Comparison of ENCODE assay signal across 27 cellular contexts in genomic region chr3:98886525-98886924, GRCh38. TPM values are rescaled to one million over a fixed set of nuclear protein-coding genes. Genes with fewer than 3 reads are reported as not detected.
DNase-seq lines count a peak whose midpoint lies in the region; ATAC-seq, FAIRE-seq and TF ChIP-seq lines count a peak whose summit lies in the region.
"Had no signal": no experiment of that assay in that cellular context is flagged by ENCODE, and none has a peak within 500 bp of the region (broad histone marks: within the 10 kb centered on the region; RNA-seq: fewer than 3 reads in every experiment).

No MANE protein-coding gene starts in this region.

- H2AFZ ChIP-seq in GM23248 (no peak overlapping the region), endothelial cell of umbilical vein (ENCODE audit: low read depth, low read length) (no peak overlapping the region), neural progenitor cell (replicated peaks) (no peak overlapping the region)

- peak; percentile 28 for DNase-seq in GM23248
- peak; percentile 39 for DNase-seq in RPMI7951 (ENCODE audit: low read depth)
- DNase-seq in endothelial cell of umbilical vein (ENCODE audit: low read depth, low spot score): peak; percentile 37
- no peak for DNase-seq in neural progenitor cell (ENCODE audit: low spot score)
- DNase-seq in HEK293T (ENCODE audit: extremely low spot score): no peak
- no peak for DNase-seq in stimulated activated CD4-positive, alpha-beta T cell treated with anti-CD3 and anti-CD28 coated beads, Interleukin-4, amount 100 ng/mL, for 24 hours
- no peak for DNase-seq in NCI-H345 (lab: John Stamatoyannopoulos, UW)
- DNase-seq: activated CD8-positive, alpha-beta memory T cell treated with anti-CD3 and anti-CD28 coated beads for 24 hours; activated naive CD4-positive, alpha-beta T cell treated with anti-CD3 and anti-CD28 coated beads, Interleukin-2, amount 50 U/mL, for 16 hours; activated T-cell treated with anti-CD3 and anti-CD28 coated beads, Interleukin-2, amount 50 U/mL, for 4 hours; CD4-positive, CD25-positive, alpha-beta regulatory T cell; GDM1; hypothalamus; NCI-H187 treated with DMSO at 0.1 percent for 48 hours; NCI-H2227 treated with DMSO at 0.1 percent for 48 hours; pancreas; RPMI8226; stimulated activated CD4-positive, alpha-beta T cell treated with anti-CD3 and anti-CD28 coated beads, Interleukin-2, amount 100 ng/mL, for 24 hours; stimulated activated naive CD4-positive, alpha-beta T cell; T1000; tibial artery had no signal

- H3K27me3 ChIP-seq in GM23248 (replicated peaks; ENCODE audit: insufficient read depth) (no peaks in the 10 kb centered on the region), endothelial cell of umbilical vein (ENCODE audit: control insufficient read depth in 2 of 2, insufficient read depth in 2 of 2, low read length in 2 of 2) (no peaks in the 10 kb centered on the region), neural progenitor cell (no peaks in the 10 kb centered on the region)
- H3K27me3 ChIP-seq: pancreas, tibial artery had no signal

- no peak overlapping the region for H3K4me3 ChIP-seq in GM23248
- H3K4me3 ChIP-seq in endothelial cell of umbilical vein (replicated peaks in 1 of 3; ENCODE audit: insufficient read depth in 1 of 3, low read depth in 1 of 3, low read length in 3 of 3): no peak overlapping the region
- H3K4me3 ChIP-seq in neural progenitor cell: no peak overlapping the region
- H3K4me3 ChIP-seq: lung, pancreas, tibial artery had no signal

- H3K79me2 ChIP-seq in GM23248 (ENCODE audit: insufficient read depth): peaks cover 100% of the 10 kb centered on the region
- H3K79me2 ChIP-seq in endothelial cell of umbilical vein (ENCODE audit: control insufficient read depth, insufficient read depth, low read length): peaks cover 94% of the 10 kb centered on the region
- peaks cover 100% of the 10 kb centered on the region for H3K79me2 ChIP-seq in neural progenitor cell (ENCODE audit: low read depth)

- H3K4me1 ChIP-seq in GM23248 (ENCODE audit: insufficient read depth): peaks cover 82% of the 10 kb centered on the region
- H3K4me1 ChIP-seq in endothelial cell of umbilical vein (ENCODE audit: control insufficient read depth, extremely low read depth, insufficient read depth, low read length): peaks cover 57% of the 10 kb centered on the region
- H3K4me1 ChIP-seq in neural progenitor cell: peaks cover 11% of the 10 kb centered on the region

- H3K9ac ChIP-seq in GM23248 (no peak overlapping the region), endothelial cell of umbilical vein (replicated peaks; ENCODE audit: extremely low read depth, insufficient read depth, low read length) (no peak overlapping the region), neural progenitor cell (no peak overlapping the region)
- H3K9ac ChIP-seq: KMS-11 had no signal

- CTCF ChIA-PET in endothelial cell of umbilical vein (lab: Charles Lee): interaction anchor here (0.9 to 2.4 kb wide), 3 partner anchors 15 to 107 kb away, joined by 3 to 9 read pairs (median 5); partner anchors contain the start of gene DCBLD2
- CTCF ChIA-PET in HEK293T (lab: Yijun Ruan, JAX): no interaction called here

- H4K20me1 ChIP-seq in GM23248 (ENCODE audit: insufficient read depth) (peaks cover 10% of the 10 kb centered on the region), endothelial cell of umbilical vein (replicated peaks; ENCODE audit: control insufficient read depth, extremely low read depth, insufficient read depth, low read length) (peaks cover 2% of the 10 kb centered on the region), neural progenitor cell (ENCODE audit: low read depth) (peaks cover 63% of the 10 kb centered on the region)

- 28 to 30% methylated on average over 2 of the region's 2 CpGs for WGBS in GM23248 (ENCODE audit: low coverage in 1 of 2, low lambda C conversion rate in 2 of 2, missing lambda C conversion rate in 2 of 2), 2 experiments

- peaks cover 22% of the 10 kb centered on the region for H3K9me3 Mint-ChIP-seq in neural progenitor cell
- H3K9me3 Mint-ChIP-seq: activated T-cell treated with anti-CD3 and anti-CD28 coated beads, Interleukin-2, amount 50 U/mL, for 4 hours; CD4-positive, CD25-positive, alpha-beta regulatory T cell had no signal

- H3K4me3 Mint-ChIP-seq in neural progenitor cell: no peak overlapping the region
- H3K4me3 Mint-ChIP-seq: activated T-cell treated with anti-CD3 and anti-CD28 coated beads, Interleukin-2, amount 50 U/mL, for 4 hours; CD4-positive, CD25-positive, alpha-beta regulatory T cell had no signal

- H3K9me3 ChIP-seq in GM23248 (ENCODE audit: low read depth): no peaks in the 10 kb centered on the region
- no peaks in the 10 kb centered on the region for H3K9me3 ChIP-seq in endothelial cell of umbilical vein (replicated peaks; ENCODE audit: control insufficient read depth, insufficient read depth, low read length)
- no peaks in the 10 kb centered on the region for H3K9me3 ChIP-seq in neural progenitor cell (ENCODE audit: low read depth)
- H3K9me3 ChIP-seq: pancreas, tibial artery had no signal

- BruUV-seq in endothelial cell of umbilical vein (replicated peaks; lab: Mats Ljungman, UMichigan): no TSS peak

- POLR2A ChIA-PET in endothelial cell of umbilical vein (lab: Charles Lee): interaction anchor here (1.3 kb wide), 1 partner anchor 15 kb away, joined by 5 read pairs; the partner anchor contains the start of gene DCBLD2
- POLR2A ChIA-PET in HEK293T (lab: Yijun Ruan, JAX): interaction anchor here (1.1 kb wide), 1 partner anchor 15 kb away, joined by 3 read pairs; the partner anchor contains the start of gene DCBLD2

- peaks cover 43% of the 10 kb centered on the region for H3K36me3 Mint-ChIP-seq in neural progenitor cell
- H3K36me3 Mint-ChIP-seq: CD4-positive, CD25-positive, alpha-beta regulatory T cell had no signal

- no peak for TF ChIP-seq POLR2A in endothelial cell of umbilical vein (IDR thresholded peaks at IDR 0.05; ENCODE audit: low read depth, low read length)

- TF ChIP-seq CTCF in endothelial cell of umbilical vein (IDR thresholded peaks at IDR 0.05; ENCODE audit: extremely low read depth in 1 of 2, insufficient read depth in 1 of 2, low read depth in 1 of 2, low read length in 2 of 2) (no peak), neural progenitor cell (IDR thresholded peaks at IDR 0.05) (no peak)

- no peaks in the 10 kb centered on the region for H3K9me1 ChIP-seq in endothelial cell of umbilical vein (replicated peaks; ENCODE audit: control insufficient read depth, extremely low read depth, insufficient read depth, low read length)

- intact Hi-C loops in endothelial cell of umbilical vein (cut with micrococcal nuclease): no loop called here

- H3K4me2 ChIP-seq in GM23248 (ENCODE audit: unreplicated experiment) (peak overlapping the region; percentile 73), endothelial cell of umbilical vein (ENCODE audit: insufficient read depth, low read length) (peak overlapping the region; percentile 78), neural progenitor cell (peak overlapping the region; percentile 3)
- H3K4me2 ChIP-seq: KMS-11 had no signal

- in situ Hi-C loops in GM23248 (cut with MboI): no loop called here

- no peaks in the 10 kb centered on the region for H3K4me1 Mint-ChIP-seq in neural progenitor cell
- H3K4me1 Mint-ChIP-seq: CD4-positive, CD25-positive, alpha-beta regulatory T cell had no signal

- H3K27ac ChIP-seq in GM23248 (no peak overlapping the region), endothelial cell of umbilical vein (ENCODE audit: insufficient read depth, low read depth, low read length) (peak overlapping the region; percentile 49), neural progenitor cell (no peak overlapping the region)
- H3K27ac ChIP-seq: KMS-11, pancreas had no signal

- peak; percentile 24 for FAIRE-seq in endothelial cell of umbilical vein (lab: Jason Lieb, UNC)
- FAIRE-seq: colon, islet of Langerhans, pancreas had no signal

- dilution Hi-C loops in endothelial cell of umbilical vein (cut with MboI; ENCODE audit: extremely low pct_ligation_motif_present, low sequenced_read_pairs): no loop called here

- no peaks in the 10 kb centered on the region for H3K27me3 Mint-ChIP-seq in neural progenitor cell (ENCODE audit: insufficient read depth, low read depth)
- H3K27me3 Mint-ChIP-seq: CD4-positive, CD25-positive, alpha-beta regulatory T cell had no signal

- no peaks in the 10 kb centered on the region for H3K9me2 ChIP-seq in GM23248 (ENCODE audit: insufficient read depth)

- peaks cover 88% of the 10 kb centered on the region for H3F3A ChIP-seq in GM23248 (ENCODE audit: insufficient read depth)
- no peaks in the 10 kb centered on the region for H3F3A ChIP-seq in neural progenitor cell (ENCODE audit: low read depth)

- no peak overlapping the region for H3K27ac Mint-ChIP-seq in neural progenitor cell
- H3K27ac Mint-ChIP-seq: CD4-positive, CD25-positive, alpha-beta regulatory T cell had no signal

- no peak for ATAC-seq in GM19452 (IDR thresholded peaks at IDR 0.05; ENCODE audit: unreplicated experiment)
- ATAC-seq: activated CD4-positive, CD25-positive, alpha-beta regulatory T cell treated with anti-CD3 and anti-CD28 coated beads, Interleukin-2, amount 50 U/mL, for 24 hours; activated T-cell treated with anti-CD3 and anti-CD28 coated beads, Interleukin-2, amount 50 U/mL, for 4 hours; pancreas had no signal

- H3K36me3 ChIP-seq in GM23248 (ENCODE audit: low read depth): peaks cover 4% of the 10 kb centered on the region; the same call in 1 of the 2 replicates
- no peaks in the 10 kb centered on the region for H3K36me3 ChIP-seq in endothelial cell of umbilical vein (ENCODE audit: control insufficient read depth in 2 of 2, extremely low read depth in 1 of 2, insufficient read depth in 2 of 2, low read length in 2 of 2)
- peaks cover 5% of the 10 kb centered on the region for H3K36me3 ChIP-seq in neural progenitor cell
- H3K36me3 ChIP-seq: pancreas, tibial artery had no signal

TF ChIP-seq in endothelial cell of umbilical vein, 7 proteins besides CTCF, POLR2A, EP300 and RAD21 (continues in another document):
- TF ChIP-seq GATA2 (IDR thresholded peaks at IDR 0.05; ENCODE audit: insufficient read depth, insufficient read length, low read depth, low read length): peak; percentile 66

RNA-seq across cellular contexts. Expression of gene DCBLD2, which starts 15.0 kb away (rescaled TPM):
- total RNA-seq in GM23248 (2014; rRNA removed; shearing (Covaris generic)): 151 and 203 TPM in 2 replicates
- polyA plus RNA-seq in GM23248 (2016; fragmentation: Nextera tagmentation; extraction: Ambion mirVana) (66.5 and 68.3 TPM in 2 replicates), endothelial cell of umbilical vein (27.7 and 28.7 TPM in 2 replicates)
- 245 and 306 TPM in 2 replicates for total RNA-seq in RPMI7951 (2014; rRNA removed; shearing (Covaris generic))
- total RNA-seq in endothelial cell of umbilical vein (62.6 and 77.3 TPM in 2 replicates), neural progenitor cell (ENCODE audit: low replicate concordance) (85.8 and 145 TPM in 2 replicates)
- polyA plus RNA-seq in endothelial cell of umbilical vein (2011; cell fraction: cytosol; rRNA removed): 25.0 and 29.4 TPM in 2 replicates
- polyA plus RNA-seq in endothelial cell of umbilical vein (2011; cell fraction: nucleus; rRNA removed): 80.8 and 86.7 TPM in 2 replicates
- 39.7 and 81.7 TPM in 2 replicates for polyA plus RNA-seq in endothelial cell of umbilical vein (2012)
- polyA minus RNA-seq in endothelial cell of umbilical vein: 114 and 128 TPM in 2 replicates
- polyA minus RNA-seq in endothelial cell of umbilical vein (2011; cell fraction: cytosol; rRNA and poly(A)+ RNA removed): 12.7 TPM
- 142 and 205 TPM in 2 replicates for polyA minus RNA-seq in endothelial cell of umbilical vein (2011; cell fraction: nucleus; rRNA and poly(A)+ RNA removed)

Comparison
In these comparisons a context has a peak if more than half of its experiments do, and no peak if none do; other contexts are left out.
1. DNase-seq: peak in GM23248 (single experiment), RPMI7951 (single experiment) and endothelial cell of umbilical vein (single experiment); none in neural progenitor cell (single experiment), HEK293T (single experiment), stimulated activated CD4-positive, alpha-beta T cell treated with anti-CD3 and anti-CD28 coated beads, Interleukin-4, amount 100 ng/mL, for 24 hours (single experiment) and NCI-H345 (single experiment).
2. H3K4me2 ChIP-seq: peak in every context shown above with its lines; median percentile 78 in endothelial cell of umbilical vein; 73 in GM23248; 3 in neural progenitor cell.